1 cellular context compared by ENCODE assay signal in genomic region chr1:1314678-1315335, GRCh38.
TF ChIP-seq lines count a peak whose summit lies in the region.

No MANE protein-coding gene starts in this region.

TF ChIP-seq in GM12878, 131 proteins besides CTCF, POLR2A, EP300 and RAD21:
- TF ChIP-seq MXI1 (IDR thresholded peaks at IDR 0.05; ENCODE audit: low read depth, low read length) (no peak), SUPT20H (IDR thresholded peaks at IDR 0.05; ENCODE audit: borderline replicate concordance, control insufficient read depth, low read depth, low read length) (no peak), ATF3 (IDR thresholded peaks at IDR 0.05; ENCODE audit: borderline replicate concordance, extremely low read depth, low read depth, low read length) (no peak), MEF2B (IDR thresholded peaks at IDR 0.05; ENCODE audit: partially characterized antibody, poor library complexity, severe bottlenecking) (no peak), EED (IDR thresholded peaks at IDR 0.05; ENCODE audit: low read depth) (no peak), RB1 (IDR thresholded peaks at IDR 0.05; ENCODE audit: borderline replicate concordance) (no peak), ZNF384 (IDR thresholded peaks at IDR 0.05; ENCODE audit: borderline replicate concordance, low read depth, low read length) (no peak), ZNF24 (IDR thresholded peaks at IDR 0.05) (no peak), SP1 (IDR thresholded peaks at IDR 0.05; ENCODE audit: low read depth, low read length) (no peak), NBN (IDR thresholded peaks at IDR 0.05) (no peak)
- TF ChIP-seq, protein P1, sequence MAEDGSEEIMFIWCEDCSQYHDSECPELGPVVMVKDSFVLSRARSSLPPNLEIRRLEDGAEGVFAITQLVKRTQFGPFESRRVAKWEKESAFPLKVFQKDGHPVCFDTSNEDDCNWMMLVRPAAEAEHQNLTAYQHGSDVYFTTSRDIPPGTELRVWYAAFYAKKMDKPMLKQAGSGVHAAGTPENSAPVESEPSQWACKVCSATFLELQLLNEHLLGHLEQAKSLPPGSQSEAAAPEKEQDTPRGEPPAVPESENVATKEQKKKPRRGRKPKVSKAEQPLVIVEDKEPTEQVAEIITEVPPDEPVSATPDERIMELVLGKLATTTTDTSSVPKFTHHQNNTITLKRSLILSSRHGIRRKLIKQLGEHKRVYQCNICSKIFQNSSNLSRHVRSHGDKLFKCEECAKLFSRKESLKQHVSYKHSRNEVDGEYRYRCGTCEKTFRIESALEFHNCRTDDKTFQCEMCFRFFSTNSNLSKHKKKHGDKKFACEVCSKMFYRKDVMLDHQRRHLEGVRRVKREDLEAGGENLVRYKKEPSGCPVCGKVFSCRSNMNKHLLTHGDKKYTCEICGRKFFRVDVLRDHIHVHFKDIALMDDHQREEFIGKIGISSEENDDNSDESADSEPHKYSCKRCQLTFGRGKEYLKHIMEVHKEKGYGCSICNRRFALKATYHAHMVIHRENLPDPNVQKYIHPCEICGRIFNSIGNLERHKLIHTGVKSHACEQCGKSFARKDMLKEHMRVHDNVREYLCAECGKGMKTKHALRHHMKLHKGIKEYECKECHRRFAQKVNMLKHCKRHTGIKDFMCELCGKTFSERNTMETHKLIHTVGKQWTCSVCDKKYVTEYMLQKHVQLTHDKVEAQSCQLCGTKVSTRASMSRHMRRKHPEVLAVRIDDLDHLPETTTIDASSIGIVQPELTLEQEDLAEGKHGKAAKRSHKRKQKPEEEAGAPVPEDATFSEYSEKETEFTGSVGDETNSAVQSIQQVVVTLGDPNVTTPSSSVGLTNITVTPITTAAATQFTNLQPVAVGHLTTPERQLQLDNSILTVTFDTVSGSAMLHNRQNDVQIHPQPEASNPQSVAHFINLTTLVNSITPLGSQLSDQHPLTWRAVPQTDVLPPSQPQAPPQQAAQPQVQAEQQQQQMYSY (CRISPR knock-in tag; IDR thresholded peaks at IDR 0.05) = no peak
